17 cellular contexts compared by ENCODE assay signal in genomic region chr2:139411236-139411635, GRCh38.
A peak's percentile ranks its signal among the peaks of the same experiment; 100 is the strongest.
DNase-seq lines count a peak whose midpoint lies in the region; ATAC-seq and TF ChIP-seq lines count a peak whose summit lies in the region.
"Had no signal": no experiment of that assay in that cellular context is flagged by ENCODE, and none has a peak within 500 bp of the region (broad histone marks: within the 10 kb centered on the region; RNA-seq: fewer than 3 reads in every experiment).

No MANE protein-coding gene starts in this region.

- H3K27ac ChIP-seq in KOPT-K1 (ENCODE audit: low read depth, low read length, poor library complexity, severe bottlenecking) (peak overlapping the region; percentile 25), testis (no peak overlapping the region)
- H3K27ac ChIP-seq: C4-2B had no signal

- no peaks in the 10 kb centered on the region for H3K4me1 ChIP-seq in testis

- DNase-seq in GF-D8 (lab: John Stamatoyannopoulos, UW) (peak; percentile 58), OCI-M1 (lab: John Stamatoyannopoulos, UW) (peak; percentile 22), testis (no peak), activated gamma-delta T cell (lab: John Stamatoyannopoulos, UW) (no peak)
- DNase-seq: COR-L47, HCEC 1CT, Karpas-422, NCI-H1417 treated with DMSO at 0.1 percent for 48 hours, NCI-H2029, NCI-H2171 treated with DMSO at 0.1 percent for 48 hours, NCI-H510A treated with DMSO at 0.1 percent for 48 hours had no signal

- intact Hi-C loops in testis (cut with DNase I; ENCODE audit: low total_unique reads), result no loop called here

- peak overlapping the region; percentile 36 to 54 for H3K4me3 ChIP-seq in testis
- H3K4me3 ChIP-seq: GM12878 had no signal

- TF ChIP-seq CTCF in testis (IDR thresholded peaks at IDR 0.05), result no peak

- ATAC-seq in GM18861 (IDR thresholded peaks at IDR 0.05; ENCODE audit: unreplicated experiment) (no peak), HG02870 (IDR thresholded peaks at IDR 0.05; ENCODE audit: unreplicated experiment) (no peak)
- ATAC-seq: GM12878, SK-N-SH treated with all-trans-retinoic acid at 6 μM for 48 hours had no signal

- no peaks in the 10 kb centered on the region for H3K27me3 ChIP-seq in testis

- 67 to 70% methylated on average over 8 of the region's 8 CpGs for WGBS in testis, 2 donors

- TF ChIP-seq POLR2A in testis (IDR thresholded peaks at IDR 0.05), result no peak

- no peaks in the 10 kb centered on the region for H3K36me3 ChIP-seq in KOPT-K1 (ENCODE audit: insufficient read depth, low read length)
- no peaks in the 10 kb centered on the region for H3K36me3 ChIP-seq in testis (ENCODE audit: low read depth, missing control alignments)

- peaks cover 10% of the 10 kb centered on the region for H3K9me3 ChIP-seq in KOPT-K1 (ENCODE audit: insufficient read depth, low read length, poor library complexity, severe bottlenecking)
- H3K9me3 ChIP-seq in testis, result no peaks in the 10 kb centered on the region

Comparison
In these comparisons a context has a peak if more than half of its experiments do, and no peak if none do; other contexts are left out.
1. DNase-seq: peak in GF-D8 (single experiment) and OCI-M1 (single experiment); none in testis (single experiment) and activated gamma-delta T cell (single experiment).